In the genomic region with DNA sequence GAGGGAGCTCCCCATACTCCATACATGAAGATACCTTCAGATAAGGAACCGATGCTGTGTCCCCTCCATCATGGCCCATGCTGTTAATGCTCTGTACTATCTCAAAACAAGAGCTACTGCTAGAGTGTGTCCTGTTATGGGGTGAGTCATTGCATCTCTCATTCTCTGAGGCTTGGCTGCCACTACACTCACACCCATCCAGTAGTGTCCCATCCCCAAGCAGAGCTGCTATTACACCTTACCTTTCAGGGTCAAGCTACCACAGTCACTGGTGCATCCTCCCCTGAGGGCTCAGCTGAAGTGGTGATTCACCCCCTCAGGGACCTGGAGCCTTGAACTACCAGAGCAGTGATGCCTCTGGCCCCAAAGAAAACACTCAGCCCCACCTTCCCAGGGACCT, we compare ENCODE assay signal across 25 cellular contexts.
"Had no signal": no experiment of that assay in that cellular context is flagged by ENCODE, and none has a peak within 500 bp of the region (broad histone marks: within the 10 kb centered on the region; RNA-seq: fewer than 3 reads in every experiment).

No MANE protein-coding gene starts in this region.

- H3K4me2 ChIP-seq: hepatocyte had no signal

- H3K4me3 Mint-ChIP-seq: activated B cell treated with CpG ODN at 0.5 μM for 24 hours; activated CD4-positive, alpha-beta memory T cell treated with anti-CD3 and anti-CD28 coated beads for 36 hours; activated naive CD4-positive, alpha-beta T cell treated with anti-CD3 and anti-CD28 coated beads for 36 hours; activated naive CD8-positive, alpha-beta T cell treated with anti-CD3 and anti-CD28 coated beads, Interleukin-2, amount 10 ng/mL, durations not matched to agents 7 days and 5 days; activated T-cell treated with anti-CD3 and anti-CD28 coated beads, Interleukin-2, amount 50 U/mL, for 72 hours; immature natural killer cell; naive thymus-derived CD4-positive, alpha-beta T cell; stimulated activated naive CD8-positive, alpha-beta T cell treated with anti-CD3 and anti-CD28 coated beads, Interleukin-15, Interleukin-2, amounts not matched to agents 100 ng/mL and 50 ng/mL, for 24 hours had no signal

- H2AFZ ChIP-seq: hepatocyte had no signal

- H3K36me3 ChIP-seq: cardiac muscle cell, left ventricle myocardium inferior, spleen, tibial nerve had no signal

- DNase-seq: activated B cell treated with CpG ODN at 0.5 μM for 24 hours; activated CD4-positive, alpha-beta memory T cell treated with anti-CD3 and anti-CD28 coated beads for 36 hours; activated CD4-positive, alpha-beta T cell treated with anti-CD3 and anti-CD28 coated beads for 4 hours; activated effector memory CD4-positive, alpha-beta T cell treated with Interleukin-2 at 50 U/mL for 16 hours; activated naive CD4-positive, alpha-beta T cell treated with anti-CD3 and anti-CD28 coated beads for 36 hours; activated naive CD8-positive, alpha-beta T cell treated with anti-CD3 and anti-CD28 coated beads, Interleukin-2, amount 10 ng/mL, durations not matched to agents 7 days and 5 days; activated T-cell treated with anti-CD3 and anti-CD28 coated beads, Interleukin-2, amount 50 U/mL, for 72 hours; amygdala; cortex of kidney; effector CD4-positive, alpha-beta T cell; erythroblast; foreskin fibroblast; glutamatergic neuron; immature natural killer cell; kidney glomerular epithelial cell; left ventricle myocardium inferior; naive thymus-derived CD4-positive, alpha-beta T cell; spleen; stimulated activated CD4-positive, alpha-beta T cell treated with anti-CD3 and anti-CD28 coated beads, Interleukin-4, amount 100 ng/mL, for 1 hour; T-helper 9 cell had no signal

- H3K36me3 Mint-ChIP-seq: activated CD4-positive, alpha-beta memory T cell treated with anti-CD3 and anti-CD28 coated beads for 36 hours; activated naive CD8-positive, alpha-beta T cell treated with anti-CD3 and anti-CD28 coated beads, Interleukin-2, amount 10 ng/mL, durations not matched to agents 7 days and 5 days; immature natural killer cell had no signal

- H3K4me1 ChIP-seq: left ventricle myocardium inferior, spleen, tibial nerve had no signal

- H3K27ac Mint-ChIP-seq: activated B cell treated with CpG ODN at 0.5 μM for 24 hours; activated CD4-positive, alpha-beta memory T cell treated with anti-CD3 and anti-CD28 coated beads for 36 hours; activated naive CD4-positive, alpha-beta T cell treated with anti-CD3 and anti-CD28 coated beads for 36 hours; activated naive CD8-positive, alpha-beta T cell treated with anti-CD3 and anti-CD28 coated beads, Interleukin-2, amount 10 ng/mL, durations not matched to agents 7 days and 5 days; activated T-cell treated with anti-CD3 and anti-CD28 coated beads, Interleukin-2, amount 50 U/mL, for 72 hours; immature natural killer cell; naive thymus-derived CD4-positive, alpha-beta T cell; progenitor cell of endocrine pancreas; stimulated activated naive CD8-positive, alpha-beta T cell treated with anti-CD3 and anti-CD28 coated beads, Interleukin-15, Interleukin-2, amounts not matched to agents 100 ng/mL and 50 ng/mL, for 24 hours had no signal

- H3K27me3 ChIP-seq: cardiac muscle cell, hepatocyte, spleen, tibial nerve had no signal

- H3K27ac ChIP-seq: cardiac muscle cell, hepatocyte, left ventricle myocardium inferior, spleen, tibial nerve had no signal

- H3K79me2 ChIP-seq: hepatocyte had no signal

- H3K4me3 ChIP-seq: cardiac muscle cell, hepatocyte, left ventricle myocardium inferior, spleen, tibial nerve had no signal

- H3K27me3 Mint-ChIP-seq: activated B cell treated with CpG ODN at 0.5 μM for 24 hours; activated CD4-positive, alpha-beta memory T cell treated with anti-CD3 and anti-CD28 coated beads for 36 hours; activated naive CD8-positive, alpha-beta T cell treated with anti-CD3 and anti-CD28 coated beads, Interleukin-2, amount 10 ng/mL, durations not matched to agents 7 days and 5 days; progenitor cell of endocrine pancreas; stimulated activated naive CD8-positive, alpha-beta T cell treated with anti-CD3 and anti-CD28 coated beads, Interleukin-15, Interleukin-2, amounts not matched to agents 100 ng/mL and 50 ng/mL, for 24 hours had no signal

- ATAC-seq: activated T-cell treated with anti-CD3 and anti-CD28 coated beads, Interleukin-2, amount 50 U/mL, for 72 hours; naive thymus-derived CD4-positive, alpha-beta T cell had no signal

- H3K4me1 Mint-ChIP-seq: activated B cell treated with CpG ODN at 0.5 μM for 24 hours; activated naive CD8-positive, alpha-beta T cell treated with anti-CD3 and anti-CD28 coated beads, Interleukin-2, amount 10 ng/mL, durations not matched to agents 7 days and 5 days; immature natural killer cell; naive thymus-derived CD4-positive, alpha-beta T cell had no signal
